ENCODE assay signal across 19 cellular contexts in genomic region chr2:237863659-237864029, GRCh38. TPM values are rescaled to one million over a fixed set of nuclear protein-coding genes. Genes with fewer than 3 reads are reported as not detected.
DNase-seq lines count a peak whose midpoint lies in the region; ATAC-seq and TF ChIP-seq lines count a peak whose summit lies in the region.
"Had no signal": no experiment of that assay in that cellular context is flagged by ENCODE, and none has a peak within 500 bp of the region (broad histone marks: within the 10 kb centered on the region; RNA-seq: fewer than 3 reads in every experiment).

No MANE protein-coding gene starts in this region.

- in situ Hi-C loops in Panc1 (cut with HindIII; ENCODE audit: low pct_unique_long_range_greater_than_20kb, low sequenced_read_pairs) (no loop called here), gastrocnemius medialis (cut with MboI; ENCODE audit: low sequenced_read_pairs in 4 of 4) (loop anchor here in 1 of 4 donors (25.0 kb wide), 1 partner anchor 399 kb away; no protein-coding TSS in a partner anchor)

- H4K20me1 ChIP-seq in Karpas-422 (ENCODE audit: insufficient read depth, low read depth, low read length): no peaks in the 10 kb centered on the region

- H3K4me3 ChIP-seq in Panc1 (ENCODE audit: low read depth in 2 of 2, low read length in 2 of 2) (no peak overlapping the region), right cardiac atrium (ENCODE audit: low read length) (no peak overlapping the region), gastrocnemius medialis (no peak overlapping the region), Karpas-422 (ENCODE audit: low read length) (no peak overlapping the region)
- H3K4me3 ChIP-seq: mucosa of descending colon had no signal

- ATAC-seq in Panc1 (no peak), right cardiac atrium (peak in 1 of 2 donors; percentile 30), gastrocnemius medialis (no peak), GM18498 (IDR thresholded peaks at IDR 0.05; ENCODE audit: unreplicated experiment) (no peak)
- ATAC-seq: activated T-cell treated with anti-CD3 and anti-CD28 coated beads, Interleukin-2, amount 50 U/mL, for 72 hours; mucosa of descending colon; PC-3 had no signal

- no peaks in the 10 kb centered on the region for H3K79me2 ChIP-seq in Karpas-422 (ENCODE audit: low read length)

- BruUV-seq in Panc1 (replicated peaks; lab: Mats Ljungman, UMichigan): no TSS peak

- H3K27me3 ChIP-seq in Panc1 (ENCODE audit: control insufficient read depth, insufficient read depth, low read length): no peaks in the 10 kb centered on the region; the same call in 1 of the 2 replicates
- H3K27me3 ChIP-seq in right cardiac atrium (ENCODE audit: control insufficient read depth, insufficient read depth): no peaks in the 10 kb centered on the region
- H3K27me3 ChIP-seq in gastrocnemius medialis: no peaks in the 10 kb centered on the region
- H3K27me3 ChIP-seq in Karpas-422 (ENCODE audit: low read length): no peaks in the 10 kb centered on the region

- H3K9me2 ChIP-seq in Karpas-422 (replicated peaks; ENCODE audit: insufficient read depth, low read length): no peaks in the 10 kb centered on the region

- TF ChIP-seq CTCF in 22Rv1 (IDR thresholded peaks at IDR 0.05): no peak
- no peak for TF ChIP-seq CTCF in Panc1 (IDR thresholded peaks at IDR 0.05)
- no peak for TF ChIP-seq CTCF in gastrocnemius medialis (IDR thresholded peaks at IDR 0.05 in 4 of 5, conservative IDR thresholded peaks at IDR 0.05 in 1 of 5)

- H3K4me1 ChIP-seq in Panc1 (ENCODE audit: control insufficient read depth, insufficient read depth, low read length) (peaks cover 54% of the 10 kb centered on the region), right cardiac atrium (ENCODE audit: control insufficient read depth, insufficient read depth, low read length) (peaks cover 2% of the 10 kb centered on the region), gastrocnemius medialis (peaks cover 29 to 60% of the 10 kb centered on the region in 2 donors), Karpas-422 (ENCODE audit: low read length) (no peaks in the 10 kb centered on the region)

- H3K36me3 ChIP-seq in Panc1 (ENCODE audit: control insufficient read depth, insufficient read depth, low read length) (no peaks in the 10 kb centered on the region), gastrocnemius medialis (no peaks in the 10 kb centered on the region), Karpas-422 (ENCODE audit: insufficient read depth, low read length) (no peaks in the 10 kb centered on the region)

- no peak overlapping the region for H2AFZ ChIP-seq in Karpas-422 (ENCODE audit: low read length)

- intact Hi-C loops in Panc1 (cut with micrococcal nuclease; ENCODE audit: unreplicated experiment) (no loop called here), right cardiac atrium (cut with DNase I) (no loop called here), gastrocnemius medialis (cut with DNase I; ENCODE audit: low total_unique reads) (loop anchor here (5.0 kb wide), 1 partner anchor 399 kb away; no protein-coding TSS in a partner anchor)

- H3K9me3 ChIP-seq in Panc1 (ENCODE audit: control insufficient read depth, insufficient read depth, low read depth, low read length): no peaks in the 10 kb centered on the region
- H3K9me3 ChIP-seq in right cardiac atrium (ENCODE audit: control insufficient read depth, low read length): no peaks in the 10 kb centered on the region
- H3K9me3 ChIP-seq in gastrocnemius medialis: no peaks in the 10 kb centered on the region
- no peaks in the 10 kb centered on the region for H3K9me3 ChIP-seq in Karpas-422 (ENCODE audit: low read length)
- H3K9me3 ChIP-seq: mucosa of descending colon had no signal

- DNase-seq in Panc1 (ENCODE audit: low read depth, low spot score): no peak
- peak in 2 of 3 donors; percentile 47 to 49 for DNase-seq in right cardiac atrium
- no peak for DNase-seq in gastrocnemius medialis
- DNase-seq in Karpas-422: no peak
- DNase-seq in DMS114 treated with DMSO at 0.1 percent for 48 hours (lab: John Stamatoyannopoulos, UW; ENCODE audit: unreplicated experiment): no peak
- no peak for DNase-seq in SIG-M5 (lab: John Stamatoyannopoulos, UW)
- DNase-seq: activated CD4-positive, alpha-beta T cell treated with anti-CD3 and anti-CD28 coated beads, Interleukin-2, amount 50 U/mL, for 48 hours; activated naive CD8-positive, alpha-beta T cell treated with anti-CD3 and anti-CD28 coated beads, Interleukin-2, amount 10 ng/mL, durations not matched to agents 7 days and 5 days; activated T-cell treated with anti-CD3 and anti-CD28 coated beads, Interleukin-2, amount 50 U/mL, for 72 hours; effector CD8-positive, alpha-beta T cell; kidney glomerular epithelial cell; mucosa of descending colon; NCI-H1436; NCI-H2171; occipital lobe; PC-3 had no signal

- H3K9ac ChIP-seq in Karpas-422 (ENCODE audit: low read length): no peak overlapping the region

- POLR2A ChIA-PET in Panc1 (lab: Charles Lee): no interaction called here

- no peak for TF ChIP-seq POLR2A in gastrocnemius medialis (IDR thresholded peaks at IDR 0.05)

- H3K4me2 ChIP-seq in Karpas-422 (ENCODE audit: low read depth, low read length, poor library complexity, severe bottlenecking): no peak overlapping the region

- H3K27ac ChIP-seq in 22Rv1 (peak overlapping the region; percentile 100), Panc1 (ENCODE audit: low read length) (peak overlapping the region; percentile 80), right cardiac atrium (ENCODE audit: low read length) (peak overlapping the region; percentile 43), gastrocnemius medialis (peak overlapping the region; percentile 28 to 88 (median 62)), Karpas-422 (ENCODE audit: low read length) (no peak overlapping the region)

- 67% methylated on average over 10 of the region's 10 CpGs for WGBS in right cardiac atrium

- CTCF ChIA-PET in Panc1 (lab: Charles Lee): no interaction called here

RNA-seq across cellular contexts. Expression of gene RAMP1, which starts 4.2 kb away (rescaled TPM):
- 17.6 TPM for total RNA-seq in Panc1 (2021; ENCODE audit: unreplicated experiment)
- 27.7 TPM for polyA plus RNA-seq in Panc1 (2012; ENCODE audit: insufficient read length)
- 100 to 1,000 TPM; 122 to 276 (median 160) TPM for total RNA-seq in right cardiac atrium
- polyA plus RNA-seq in right cardiac atrium: 164 TPM
- total RNA-seq in gastrocnemius medialis: 100 to 1,000 TPM in 1 of 4 donors, 10 to 100 TPM in 3; 28.7 to 168 (median 71.8) TPM
- not detected in 2 replicates for total RNA-seq in Karpas-422 (2014; rRNA removed; shearing (Covaris generic); ENCODE audit: low replicate concordance)
- total RNA-seq: HT1080 had no signal

Comparison
In these comparisons a context has a peak if more than half of its experiments do, and no peak if none do; other contexts are left out.
1. DNase-seq: peak in right cardiac atrium (2 of 3); none in Panc1 (single experiment), gastrocnemius medialis (0 of 2), Karpas-422 (single experiment), DMS114 treated with DMSO at 0.1 percent for 48 hours (single experiment) and SIG-M5 (single experiment).
2. RNA of gene RAMP1, which starts 4.2 kb away (total RNA-seq): 122 to 276 TPM in right cardiac atrium, 28.7 to 168 TPM in gastrocnemius medialis and 17.6 TPM in Panc1 (single experiment); not detected in Karpas-422; every median in the first group is over 10 times any median in the second.